ENCODE assay signal across 21 cellular contexts in the genomic region with DNA sequence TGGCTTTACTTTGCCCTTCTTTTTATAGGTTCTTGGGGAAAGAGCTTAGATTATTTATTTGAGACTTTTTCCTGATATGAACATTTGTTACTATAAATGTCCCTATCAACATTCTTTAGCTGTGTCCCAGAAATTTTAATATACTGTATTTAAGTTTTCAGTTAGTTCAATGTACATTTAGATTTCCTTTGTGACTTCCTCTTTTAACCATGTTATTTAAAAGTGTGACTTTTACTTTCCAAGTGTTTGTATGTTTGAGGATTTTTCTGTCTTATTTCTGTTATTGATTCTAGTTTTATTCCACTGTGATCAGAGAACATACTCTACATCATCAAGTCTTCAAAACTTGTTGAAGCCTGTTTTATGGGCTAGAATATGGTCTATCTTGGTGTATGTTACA.
"Had no signal": no experiment of that assay in that cellular context is flagged by ENCODE, and none has a peak within 500 bp of the region (broad histone marks: within the 10 kb centered on the region; RNA-seq: fewer than 3 reads in every experiment).

No MANE protein-coding gene starts in this region.

- H3K9me3 Mint-ChIP-seq: effector memory CD8-positive, alpha-beta T cell; stimulated activated naive CD8-positive, alpha-beta T cell treated with anti-CD3 and anti-CD28 coated beads, Interleukin-15, Interleukin-2, amounts not matched to agents 100 ng/mL and 50 ng/mL, for 24 hours had no signal

- DNase-seq: cortex of kidney; effector memory CD8-positive, alpha-beta T cell; erythroblast; esophagus squamous epithelium; foreskin melanocyte; glutamatergic neuron; heart right ventricle; hypothalamus; kidney; nephron progenitor cell; nucleus accumbens; psoas muscle; right cardiac atrium; stimulated activated CD4-positive, alpha-beta T cell treated with anti-CD3 and anti-CD28 coated beads, Interleukin-15, amount 100 ng/mL, for 24 hours; stimulated activated CD4-positive, alpha-beta T cell treated with anti-CD3 and anti-CD28 coated beads, Interleukin-2, amount 100 ng/mL, for 48 hours; stimulated activated naive B cell treated with anti-CD40 and anti-IgM and Interleukin-4, amounts not matched to agents 10 μg/mL and 1 μg/mL and 100 μg/mL, for 72 hours; upper lobe of right lung; uterus had no signal

- H3K27ac Mint-ChIP-seq: effector memory CD8-positive, alpha-beta T cell; memory B cell; nephron progenitor cell; stimulated activated naive B cell treated with anti-CD40 and anti-IgM and Interleukin-4, amounts not matched to agents 10 μg/mL and 1 μg/mL and 100 μg/mL, for 72 hours; stimulated activated naive CD8-positive, alpha-beta T cell treated with anti-CD3 and anti-CD28 coated beads, Interleukin-15, Interleukin-2, amounts not matched to agents 100 ng/mL and 50 ng/mL, for 24 hours had no signal

- FAIRE-seq: endometrium, kidney had no signal

- H3K4me1 Mint-ChIP-seq: memory B cell had no signal

- H3K36me3 Mint-ChIP-seq: memory B cell had no signal

- H3K4me3 Mint-ChIP-seq: effector memory CD8-positive, alpha-beta T cell; memory B cell; nephron progenitor cell; stimulated activated naive B cell treated with anti-CD40 and anti-IgM and Interleukin-4, amounts not matched to agents 10 μg/mL and 1 μg/mL and 100 μg/mL, for 72 hours; stimulated activated naive CD8-positive, alpha-beta T cell treated with anti-CD3 and anti-CD28 coated beads, Interleukin-15, Interleukin-2, amounts not matched to agents 100 ng/mL and 50 ng/mL, for 24 hours had no signal

- H3K27me3 Mint-ChIP-seq: effector memory CD8-positive, alpha-beta T cell; memory B cell; stimulated activated naive B cell treated with anti-CD40 and anti-IgM and Interleukin-4, amounts not matched to agents 10 μg/mL and 1 μg/mL and 100 μg/mL, for 72 hours; stimulated activated naive CD8-positive, alpha-beta T cell treated with anti-CD3 and anti-CD28 coated beads, Interleukin-15, Interleukin-2, amounts not matched to agents 100 ng/mL and 50 ng/mL, for 24 hours had no signal
